In the genomic region with DNA sequence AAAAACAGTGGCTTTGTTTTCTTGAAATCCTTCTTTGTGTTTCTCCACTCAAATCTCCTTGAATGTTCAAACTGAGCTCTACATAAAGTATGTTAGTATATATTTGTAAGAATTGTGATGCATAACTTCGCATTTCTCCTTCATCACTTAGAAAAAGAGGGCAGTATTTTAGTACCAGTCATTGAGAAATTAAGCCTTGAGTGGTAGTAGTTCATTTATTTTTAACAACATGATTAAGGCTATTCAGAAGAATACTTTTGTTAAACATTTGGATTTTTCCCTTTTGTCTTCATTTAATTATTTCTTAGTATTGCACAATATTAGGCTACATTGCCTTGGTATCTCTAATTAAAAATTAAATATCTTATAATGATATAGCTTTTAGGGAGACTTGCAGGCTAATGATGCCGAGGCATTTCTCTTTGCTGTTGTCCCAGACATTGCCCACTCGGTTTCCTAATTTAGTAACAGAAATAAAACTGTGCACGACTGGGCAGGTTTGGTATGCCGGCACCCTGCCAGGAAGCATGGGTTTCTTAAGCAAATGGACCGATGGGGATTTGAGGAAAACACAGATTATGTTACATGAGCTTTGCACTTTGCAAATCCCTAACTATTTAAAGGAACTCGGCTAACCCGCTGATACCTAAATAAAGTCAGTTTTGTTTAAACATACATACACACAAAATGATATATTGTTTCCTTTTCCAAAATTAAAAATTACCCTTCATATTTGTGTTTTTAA, we compare ENCODE assay signal across 2 cellular contexts.
TF ChIP-seq lines count a peak whose summit lies in the region.

No MANE protein-coding gene starts in this region.

TF ChIP-seq in IMR-90, 13 proteins besides CTCF, POLR2A, EP300 and RAD21:
- TF ChIP-seq FOS (IDR thresholded peaks at IDR 0.05; ENCODE audit: low read depth, low read length) (no peak), NFE2L2 (IDR thresholded peaks at IDR 0.05; ENCODE audit: low read depth, low read length) (no peak), SMC3 (IDR thresholded peaks at IDR 0.05; ENCODE audit: low read depth, low read length) (no peak), CEBPB (IDR thresholded peaks at IDR 0.05; ENCODE audit: low read depth, low read length) (peak; percentile 87), BHLHE40 (IDR thresholded peaks at IDR 0.05; ENCODE audit: low read depth, low read length) (no peak)

TF ChIP-seq in SK-N-SH, 30 proteins besides CTCF, POLR2A, EP300 and RAD21:
- TF ChIP-seq ZBTB33 (IDR thresholded peaks at IDR 0.05; ENCODE audit: borderline replicate concordance, low read depth), result no peak
- TF ChIP-seq CHD2 (IDR thresholded peaks at IDR 0.05; ENCODE audit: low read length, partially characterized antibody), result no peak
- peak; percentile 40; the same call in 1 of the 2 replicates for TF ChIP-seq MEF2A (IDR thresholded peaks at IDR 0.05; ENCODE audit: borderline replicate concordance, low read depth)
